In genomic region chr2:172484253-172484652, GRCh38 we compare ENCODE assay signal across 9 cellular contexts. TPM values are rescaled to one million over a fixed set of nuclear protein-coding genes. Genes with fewer than 3 reads are reported as not detected.
DNase-seq lines count a peak whose midpoint lies in the region; ATAC-seq, FAIRE-seq and TF ChIP-seq lines count a peak whose summit lies in the region.
"Had no signal": no experiment of that assay in that cellular context is flagged by ENCODE, and none has a peak within 500 bp of the region (broad histone marks: within the 10 kb centered on the region; RNA-seq: fewer than 3 reads in every experiment).

No MANE protein-coding gene starts in this region.

- no peak for TF ChIP-seq POLR2A in A549 (IDR thresholded peaks at IDR 0.05; ENCODE audit: low read length)

- CTCF ChIA-PET in A549 (lab: Yijun Ruan, JAX) = interaction anchor here (0.5 to 3.4 kb wide), 8 partner anchors 9 to 780 kb away, joined by 4 to 18 read pairs (median 9); no protein-coding TSS in a partner anchor

- peak; percentile 55 for TF ChIP-seq CTCF in A549 (IDR thresholded peaks at IDR 0.05)

- POLR2A ChIA-PET in A549 (lab: Yijun Ruan, JAX) = no interaction called here

- no peak for FAIRE-seq in A549 (lab: Jason Lieb, UNC)

- DNase-seq in A549 (ENCODE audit: low read depth in 1 of 2, low spot score in 1 of 2) = peak in 1 of 2 experiments; percentile 24
- peak; percentile 49 for DNase-seq in ELR (ENCODE audit: low read depth)
- peak; percentile 67 for DNase-seq in OCI-M1 (lab: John Stamatoyannopoulos, UW)
- peak; percentile 14 for DNase-seq in fibroblast of gingiva (ENCODE audit: low read depth)
- no peak for DNase-seq in activated T-cell treated with anti-CD3 and anti-CD28 coated beads, Interleukin-2, amount 50 U/mL, for 48 hours
- DNase-seq: foreskin melanocyte had no signal

- no peak overlapping the region for H3K27ac ChIP-seq in A549

- H3K4me2 ChIP-seq in A549 = no peak overlapping the region

- WGBS in A549 (ENCODE audit: missing lambda C conversion rate) = 56% methylated on average over 4 of the region's 4 CpGs

- no peak for TF ChIP-seq EP300 in A549 (IDR thresholded peaks at IDR 0.05)

- no peaks in the 10 kb centered on the region for H3K9me3 ChIP-seq in A549

- no peaks in the 10 kb centered on the region for H3K4me1 ChIP-seq in A549

- ATAC-seq in A549 = peak; percentile 37 to 54; a peak in 2 of 6 replicates
- ATAC-seq in GM21576 (IDR thresholded peaks at IDR 0.05; ENCODE audit: unreplicated experiment) = no peak
- ATAC-seq in GM21360 (IDR thresholded peaks at IDR 0.05; ENCODE audit: unreplicated experiment) = no peak
- no peak for ATAC-seq in HG03442 (IDR thresholded peaks at IDR 0.05; ENCODE audit: unreplicated experiment)

- peak; percentile 60 to 61 for TF ChIP-seq RAD21 in A549 (conservative IDR thresholded peaks at IDR 0.05 in 1 of 2, IDR thresholded peaks at IDR 0.05 in 1 of 2)

- H3K4me3 ChIP-seq in A549 = no peak overlapping the region

TF ChIP-seq in A549, 52 proteins besides CTCF, POLR2A, EP300 and RAD21:
- TF ChIP-seq ZSCAN20 (CRISPR knock-in tag; IDR thresholded peaks at IDR 0.05) = no peak
- TF ChIP-seq SMC3 (IDR thresholded peaks at IDR 0.05) = peak; percentile 50; the same call in 2 of the 3 replicates

RNA-seq across cellular contexts. Expression of gene ITGA6, which starts 56.9 kb away (rescaled TPM):
- polyA plus RNA-seq in A549 (2011; rRNA removed) (27.7 and 41.0 TPM in 2 replicates), A549 (2017; fragmentation: RNase III; extraction: RNeasy Plus Mini Kit Qiagen cat#74134 plus additional on column Dnase treatment) (24.4 to 27.5 TPM (median 25.7 TPM) in 3 replicates)
- polyA plus RNA-seq in A549 (2012; cell fraction: cytosol; rRNA removed) = 4.1 and 4.3 TPM in 2 replicates
- polyA plus RNA-seq in A549 (2012; cell fraction: nucleus; rRNA removed) = 6.9 and 11.9 TPM in 2 replicates
- polyA minus RNA-seq in A549 (2011; rRNA and poly(A)+ RNA removed) = 27.0 and 28.6 TPM in 2 replicates

Comparison
In these comparisons a context has a peak if more than half of its experiments do, and no peak if none do; other contexts are left out.
1. ATAC-seq: peak in A549 (2 of 2); none in GM21576 (single experiment), GM21360 (single experiment) and HG03442 (single experiment).
2. DNase-seq: peak in ELR (single experiment), OCI-M1 (single experiment) and fibroblast of gingiva (single experiment); none in activated T-cell treated with anti-CD3 and anti-CD28 coated beads, Interleukin-2, amount 50 U/mL, for 48 hours (0 of 2).